24 cellular contexts compared by ENCODE assay signal in the genomic region with DNA sequence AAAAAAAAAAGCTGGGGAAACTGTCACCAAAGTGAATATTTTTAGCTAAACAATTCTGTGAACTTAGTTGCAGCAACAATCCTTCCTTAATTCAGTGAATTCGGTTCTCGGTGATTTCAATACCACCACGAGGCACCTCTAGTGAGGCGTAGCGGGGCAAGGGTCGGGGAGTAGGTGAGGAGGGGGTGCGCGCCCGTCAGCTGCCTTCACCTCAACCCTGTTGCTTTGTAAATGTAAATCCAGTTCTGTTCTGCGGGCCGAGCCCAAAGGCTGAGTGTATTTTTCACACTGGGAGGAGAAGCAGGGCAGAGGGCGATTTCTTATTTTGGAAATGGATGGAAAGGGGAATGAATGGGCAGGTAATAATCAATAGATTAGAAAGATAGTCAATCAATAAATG. TPM values are rescaled to one million over a fixed set of nuclear protein-coding genes. Genes with fewer than 3 reads are reported as not detected.
A peak's percentile ranks its signal among the peaks of the same experiment; 100 is the strongest.
DNase-seq lines count a peak whose midpoint lies in the region; TF ChIP-seq lines count a peak whose summit lies in the region.
"Had no signal": no experiment of that assay in that cellular context is flagged by ENCODE, and none has a peak within 500 bp of the region (broad histone marks: within the 10 kb centered on the region; RNA-seq: fewer than 3 reads in every experiment).

No MANE protein-coding gene starts in this region.

- H3K27ac ChIP-seq in iPS-18a (ENCODE audit: low read length) (no peak overlapping the region), MM.1S (ENCODE audit: low read length) (no peak overlapping the region)
- H3K27ac ChIP-seq: upper lobe of left lung had no signal

- H3K9me2 ChIP-seq in MM.1S (replicated peaks; ENCODE audit: insufficient read depth, low read length), result no peaks in the 10 kb centered on the region

- no peak overlapping the region for H3K4me2 ChIP-seq in MM.1S (ENCODE audit: low read depth, low read length)

- intact Hi-C loops in Caco-2 (cut with micrococcal nuclease; ENCODE audit: unreplicated experiment), result no loop called here

- H3K36me3 Mint-ChIP-seq in Caco-2 (ENCODE audit: insufficient read depth, unreplicated experiment), result no peaks in the 10 kb centered on the region
- no peaks in the 10 kb centered on the region for H3K36me3 Mint-ChIP-seq in osteocyte (ENCODE audit: unreplicated experiment)
- H3K36me3 Mint-ChIP-seq: CD8-positive, alpha-beta T cell had no signal

- TF ChIP-seq CTCF in Caco-2 (IDR thresholded peaks at IDR 0.05; ENCODE audit: insufficient read depth in 1 of 2, low read depth in 1 of 2, low read length in 1 of 2, severe bottlenecking in 1 of 2, unreplicated experiment in 1 of 2) (no peak), osteocyte (IDR thresholded peaks at IDR 0.05) (no peak), MM.1S (IDR thresholded peaks at IDR 0.05; ENCODE audit: low read length) (no peak)

- POLR2A ChIA-PET in Caco-2 (lab: Charles Lee), result no interaction called here

- peaks cover 9% of the 10 kb centered on the region for H3K4me1 ChIP-seq in Caco-2
- H3K4me1 ChIP-seq in adipocyte (ENCODE audit: control insufficient read depth, insufficient read depth, low read length), result peaks cover 18% of the 10 kb centered on the region
- peaks cover 19% of the 10 kb centered on the region for H3K4me1 ChIP-seq in iPS-18a (ENCODE audit: control insufficient read depth, low read depth, low read length)
- no peaks in the 10 kb centered on the region for H3K4me1 ChIP-seq in MM.1S (ENCODE audit: low read length)

- H3K27me3 ChIP-seq in Caco-2 (replicated peaks; ENCODE audit: control insufficient read depth, insufficient read depth, low read length) (no peaks in the 10 kb centered on the region), adipocyte (replicated peaks; ENCODE audit: control insufficient read depth, insufficient read depth, low read length) (no peaks in the 10 kb centered on the region), iPS-18a (ENCODE audit: control insufficient read depth, insufficient read depth, low read length) (no peaks in the 10 kb centered on the region), MG63 (no peaks in the 10 kb centered on the region), MM.1S (replicated peaks; ENCODE audit: insufficient read depth, low read length) (no peaks in the 10 kb centered on the region)

- H3K4me3 Mint-ChIP-seq in Caco-2 (ENCODE audit: unreplicated experiment) (peak overlapping the region; percentile 50), osteocyte (ENCODE audit: unreplicated experiment) (peak overlapping the region; percentile 14)
- H3K4me3 Mint-ChIP-seq: CD8-positive, alpha-beta T cell; effector memory CD8-positive, alpha-beta T cell; stimulated activated naive B cell treated with anti-CD40 and anti-IgM and Interleukin-4, amounts not matched to agents 10 μg/mL and 1 μg/mL and 100 μg/mL, for 72 hours had no signal

- H3K9me3 Mint-ChIP-seq in Caco-2 (ENCODE audit: unreplicated experiment) (no peaks in the 10 kb centered on the region), osteocyte (ENCODE audit: unreplicated experiment) (no peaks in the 10 kb centered on the region)

- no peak for DNase-seq in Caco-2
- DNase-seq in adipocyte (ENCODE audit: low read depth), result no peak
- no peak for DNase-seq in osteocyte (ENCODE audit: extremely low spot score, unreplicated experiment)
- DNase-seq in A172 (ENCODE audit: low spot score), result no peak
- DNase-seq in MG63, result no peak
- no peak for DNase-seq in MM.1S
- no peak for DNase-seq in stimulated activated CD4-positive, alpha-beta T cell treated with anti-CD3 and anti-CD28 coated beads, Interleukin-4, amount 100 ng/mL, for 24 hours
- DNase-seq: activated CD4-positive, alpha-beta T cell treated with anti-CD3 and anti-CD28 coated beads, Interleukin-2, amount 50 U/mL, for 1 hour; activated CD8-positive, alpha-beta memory T cell treated with anti-CD3 and anti-CD28 coated beads, Interleukin-2, amount 50 U/mL, for 48 hours; activated gamma-delta T cell treated with Interleukin-2 at 50 U/mL for 16 hours; anterior cingulate cortex; CD8-positive, alpha-beta T cell; DMS79; effector memory CD8-positive, alpha-beta T cell; hippocampal formation; left ventricle myocardium superior; NCI-H187 treated with DMSO at 0.1 percent for 48 hours; NK-92 treated with Interleukin-12 subunit alpha and Interleukin-12 subunit beta, amount 100 ng/mL, for 24 hours; RPMI8226; stimulated activated CD4-positive, alpha-beta T cell treated with anti-CD3 and anti-CD28 coated beads, Interleukin-15, amount 100 ng/mL, for 24 hours; stimulated activated naive B cell treated with anti-CD40 and anti-IgM and Interleukin-4, amounts not matched to agents 10 μg/mL and 1 μg/mL and 100 μg/mL, for 72 hours; SW 1271 had no signal

- BruUV-seq in Caco-2 (replicated peaks; lab: Mats Ljungman, UMichigan), result no TSS peak

- no peaks in the 10 kb centered on the region for H3K36me3 ChIP-seq in Caco-2 (ENCODE audit: control insufficient read depth, insufficient read depth, low read length)
- peaks cover 14% of the 10 kb centered on the region for H3K36me3 ChIP-seq in adipocyte (ENCODE audit: control insufficient read depth, insufficient read depth, low read length, severe bottlenecking)
- H3K36me3 ChIP-seq in iPS-18a (ENCODE audit: control insufficient read depth, low read depth, low read length), result peaks cover 35% of the 10 kb centered on the region
- H3K36me3 ChIP-seq in MG63, result no peaks in the 10 kb centered on the region
- H3K36me3 ChIP-seq in MM.1S (replicated peaks; ENCODE audit: insufficient read depth, low read length), result no peaks in the 10 kb centered on the region
- H3K36me3 ChIP-seq: upper lobe of left lung had no signal

- H3K27ac Mint-ChIP-seq in Caco-2 (ENCODE audit: unreplicated experiment) (no peak overlapping the region), osteocyte (ENCODE audit: unreplicated experiment) (no peak overlapping the region)
- H3K27ac Mint-ChIP-seq: CD8-positive, alpha-beta T cell; effector memory CD8-positive, alpha-beta T cell; stimulated activated naive B cell treated with anti-CD40 and anti-IgM and Interleukin-4, amounts not matched to agents 10 μg/mL and 1 μg/mL and 100 μg/mL, for 72 hours had no signal

- H3K4me3 ChIP-seq in Caco-2 (ENCODE audit: low read depth, low read length), result no peak overlapping the region
- H3K4me3 ChIP-seq in adipocyte (ENCODE audit: low read length), result no peak overlapping the region
- H3K4me3 ChIP-seq in iPS-18a (ENCODE audit: low read length), result peak overlapping the region; percentile 64
- no peak overlapping the region for H3K4me3 ChIP-seq in MG63
- no peak overlapping the region for H3K4me3 ChIP-seq in MM.1S (ENCODE audit: low read length)
- H3K4me3 ChIP-seq: upper lobe of left lung had no signal

- peak overlapping the region; percentile 34 for H3K9ac ChIP-seq in adipocyte (ENCODE audit: low read length)
- peak overlapping the region; percentile 35 for H3K9ac ChIP-seq in iPS-18a (ENCODE audit: low read length)
- no peak overlapping the region for H3K9ac ChIP-seq in MM.1S (ENCODE audit: low read length)

- H3F3A ChIP-seq in MM.1S (ENCODE audit: insufficient read depth, low read length), result no peaks in the 10 kb centered on the region

- H4K20me1 ChIP-seq in MM.1S (ENCODE audit: insufficient read depth, low read length), result no peaks in the 10 kb centered on the region

- H3K9me3 ChIP-seq in Caco-2 (no peaks in the 10 kb centered on the region), adipocyte (ENCODE audit: control insufficient read depth, low read length) (no peaks in the 10 kb centered on the region), iPS-18a (ENCODE audit: control insufficient read depth, low read depth, low read length) (no peaks in the 10 kb centered on the region), MG63 (no peaks in the 10 kb centered on the region), MM.1S (replicated peaks; ENCODE audit: insufficient read depth, low read length) (no peaks in the 10 kb centered on the region)
- H3K9me3 ChIP-seq: upper lobe of left lung had no signal

- CTCF ChIA-PET in Caco-2 (lab: Charles Lee), result no interaction called here

- no peak overlapping the region for H2AFZ ChIP-seq in MM.1S (ENCODE audit: low read length)

- no peaks in the 10 kb centered on the region for H3K79me2 ChIP-seq in MM.1S (ENCODE audit: low read length)

- H3K27me3 Mint-ChIP-seq in Caco-2 (ENCODE audit: insufficient read depth, unreplicated experiment), result no peaks in the 10 kb centered on the region
- H3K27me3 Mint-ChIP-seq in osteocyte (ENCODE audit: unreplicated experiment), result peaks cover 10% of the 10 kb centered on the region

- peaks cover 5% of the 10 kb centered on the region for H3K4me1 Mint-ChIP-seq in Caco-2 (ENCODE audit: low read depth, unreplicated experiment)
- peaks cover 5% of the 10 kb centered on the region for H3K4me1 Mint-ChIP-seq in osteocyte (ENCODE audit: unreplicated experiment)
- H3K4me1 Mint-ChIP-seq: stimulated activated naive B cell treated with anti-CD40 and anti-IgM and Interleukin-4, amounts not matched to agents 10 μg/mL and 1 μg/mL and 100 μg/mL, for 72 hours had no signal

RNA-seq across cellular contexts. Expression of gene SALL1, which starts 17.4 kb away (rescaled TPM):
- total RNA-seq in Caco-2 (2022) (not detected in 2 replicates), osteocyte (0.73 and 0.78 TPM in 2 replicates)
- 3.4 and 4.0 TPM in 2 replicates for total RNA-seq in A172 (2014; rRNA removed; shearing (Covaris generic))
- total RNA-seq in MG63 (2014; rRNA removed; shearing (Covaris generic); ENCODE audit: low replicate concordance), result 0.13 and 0.84 TPM in 2 replicates
- total RNA-seq: CD8-positive, alpha-beta T cell; left ventricle myocardium superior had no signal
